In the genomic region with DNA sequence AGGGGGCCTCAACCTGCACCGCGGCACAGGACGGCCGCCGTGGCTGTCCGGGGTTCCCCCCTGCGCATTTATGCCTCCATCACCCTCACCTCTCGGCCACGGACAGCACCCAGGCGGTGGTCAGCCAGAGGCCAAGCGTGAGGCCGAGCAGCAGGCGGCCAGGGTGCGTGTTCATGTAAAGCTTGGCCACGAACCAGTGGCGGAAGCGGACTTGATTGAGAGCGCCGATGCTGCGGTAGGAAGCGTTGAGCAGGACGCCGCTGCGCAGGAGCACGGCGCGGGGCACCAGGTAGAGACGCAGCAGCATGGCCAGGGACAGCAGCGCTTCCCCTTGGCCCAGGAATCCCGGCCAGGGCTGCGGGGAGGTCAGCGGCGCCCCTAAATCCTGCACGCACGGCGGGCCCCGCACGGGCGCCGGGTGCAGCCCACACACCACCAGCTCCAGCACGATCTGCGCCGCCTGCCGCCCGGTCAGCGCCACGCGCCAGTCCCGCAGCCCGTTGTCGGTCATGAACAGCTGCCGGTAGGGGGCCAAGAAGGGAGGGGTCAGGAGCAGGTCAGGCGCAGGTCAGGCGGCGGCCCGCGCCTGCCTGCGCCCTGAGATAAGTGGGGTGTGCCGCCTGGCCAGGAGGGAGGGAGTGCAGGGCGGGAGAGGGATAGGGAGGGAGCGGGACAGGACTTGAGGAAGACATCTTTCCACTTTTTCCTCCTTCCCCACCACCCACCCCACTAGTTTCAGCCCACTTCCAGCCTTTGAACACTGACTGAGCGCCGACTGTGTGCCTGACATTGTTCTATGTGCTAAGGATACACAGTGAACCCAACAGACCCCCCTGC, we compare ENCODE assay signal across 9 cellular contexts. TPM values are rescaled to one million over a fixed set of nuclear protein-coding genes. Genes with fewer than 3 reads are reported as not detected.
DNase-seq lines count a peak whose midpoint lies in the region; ATAC-seq and TF ChIP-seq lines count a peak whose summit lies in the region.
"Had no signal": no experiment of that assay in that cellular context is flagged by ENCODE, and none has a peak within 500 bp of the region (broad histone marks: within the 10 kb centered on the region; RNA-seq: fewer than 3 reads in every experiment).

No MANE protein-coding gene starts in this region.

- peak; percentile 37; the same call in 1 of the 3 replicates for ATAC-seq in SK-N-SH treated with all-trans-retinoic acid at 6 μM for 48 hours
- peak; percentile 75 for ATAC-seq in foreskin keratinocyte
- no peak for ATAC-seq in activated T-cell treated with anti-CD3 and anti-CD28 coated beads, Interleukin-2, amount 50 U/mL, for 72 hours (replicated peaks in 1 of 2)

- peaks cover 53% of the 10 kb centered on the region for H3K4me1 Mint-ChIP-seq in activated T-cell treated with anti-CD3 and anti-CD28 coated beads, Interleukin-2, amount 50 U/mL, for 72 hours (ENCODE audit: low read depth)

- H3K27me3 Mint-ChIP-seq in activated T-cell treated with anti-CD3 and anti-CD28 coated beads, Interleukin-2, amount 50 U/mL, for 72 hours (ENCODE audit: low read depth), result no peaks in the 10 kb centered on the region

- no peak overlapping the region for H3K27ac ChIP-seq in foreskin keratinocyte
- no peak overlapping the region for H3K27ac ChIP-seq in neural cell (ENCODE audit: low read length)

- H3K4me3 ChIP-seq in AG09309 (ENCODE audit: control insufficient read depth, low read depth, low read length) (no peak overlapping the region), neural cell (ENCODE audit: low read length) (peak overlapping the region; percentile 66)

- H3K27ac Mint-ChIP-seq in activated T-cell treated with anti-CD3 and anti-CD28 coated beads, Interleukin-2, amount 50 U/mL, for 72 hours, result no peak overlapping the region

- TF ChIP-seq RAD21 in neural cell (conservative IDR thresholded peaks at IDR 0.05), result peak; percentile 38

- peak overlapping the region; percentile 28 for H3K9ac ChIP-seq in neural cell (ENCODE audit: low read length)

- no peaks in the 10 kb centered on the region for H3K36me3 ChIP-seq in neural cell (ENCODE audit: insufficient read depth, low read length)

- no peaks in the 10 kb centered on the region for H3K9me3 Mint-ChIP-seq in activated T-cell treated with anti-CD3 and anti-CD28 coated beads, Interleukin-2, amount 50 U/mL, for 72 hours

- no peak overlapping the region for H3K4me2 ChIP-seq in neural cell (ENCODE audit: low read length)

- TF ChIP-seq CTCF in AG09309 (IDR thresholded peaks at IDR 0.05; ENCODE audit: control insufficient read depth, insufficient read depth, low read depth, low read length, missing control alignments) (peak; percentile 47), foreskin keratinocyte (conservative IDR thresholded peaks at IDR 0.05) (peak; percentile 87), neural cell (IDR thresholded peaks at IDR 0.05; ENCODE audit: poor library complexity, severe bottlenecking) (peak; percentile 73)

- no peaks in the 10 kb centered on the region for H3K9me2 ChIP-seq in neural cell (ENCODE audit: insufficient read depth, low read length)

- no peaks in the 10 kb centered on the region for H4K20me1 ChIP-seq in neural cell (ENCODE audit: insufficient read depth)

- no peaks in the 10 kb centered on the region for H3K9me3 ChIP-seq in neural cell (ENCODE audit: low read length)

- DNase-seq in AG09309 (ENCODE audit: low read depth) (no peak), foreskin keratinocyte (peak in 1 of 2 donors; percentile 32), DMS79 treated with DMSO at 0.1 percent for 48 hours (lab: John Stamatoyannopoulos, UW) (no peak), HT-29 (ENCODE audit: low spot score) (no peak)
- no peak for DNase-seq in activated T-cell treated with anti-CD3 and anti-CD28 coated beads, Interleukin-2, amount 50 U/mL, for 72 hours
- DNase-seq in stimulated activated CD4-positive, alpha-beta T cell treated with anti-CD3 and anti-CD28 coated beads, Interleukin-2, amount 100 ng/mL, for 24 hours, result no peak
- DNase-seq: activated CD4-positive, CD25-positive, alpha-beta regulatory T cell had no signal

- no peak for TF ChIP-seq EP300 in neural cell (conservative IDR thresholded peaks at IDR 0.05; ENCODE audit: poor library complexity, severe bottlenecking)

- H3F3A ChIP-seq in neural cell (ENCODE audit: insufficient read depth, low read length, poor library complexity, severe bottlenecking), result no peaks in the 10 kb centered on the region

- H3K79me2 ChIP-seq in neural cell (replicated peaks; ENCODE audit: insufficient read depth, low read length), result no peaks in the 10 kb centered on the region

- H3K4me1 ChIP-seq in foreskin keratinocyte, result no peaks in the 10 kb centered on the region

- peaks cover 11 to 33% of the 10 kb centered on the region in 2 donors for H3K36me3 Mint-ChIP-seq in activated T-cell treated with anti-CD3 and anti-CD28 coated beads, Interleukin-2, amount 50 U/mL, for 72 hours (ENCODE audit: insufficient read depth in 2 of 2)

- H3K4me3 Mint-ChIP-seq in activated T-cell treated with anti-CD3 and anti-CD28 coated beads, Interleukin-2, amount 50 U/mL, for 72 hours, result no peak overlapping the region

- H3K27me3 ChIP-seq in foreskin keratinocyte (peaks cover 12% of the 10 kb centered on the region), neural cell (ENCODE audit: insufficient read depth, low read depth, low read length) (peaks cover 31% of the 10 kb centered on the region)

- H2AFZ ChIP-seq in neural cell (ENCODE audit: low read depth, low read length), result no peak overlapping the region

TF ChIP-seq in SK-N-SH treated with all-trans-retinoic acid at 6 μM for 48 hours, 23 proteins besides CTCF, POLR2A, EP300 and RAD21 (continues in another document):
- TF ChIP-seq RARB (CRISPR knock-in tag; IDR thresholded peaks at IDR 0.05) (no peak), ARNTL (CRISPR knock-in tag; IDR thresholded peaks at IDR 0.05; ENCODE audit: borderline replicate concordance, low read depth) (no peak)

TF ChIP-seq in neural cell, 6 proteins besides CTCF, POLR2A, EP300 and RAD21:
- TF ChIP-seq SMC3 (conservative IDR thresholded peaks at IDR 0.05; ENCODE audit: poor library complexity), result peak; percentile 62
- no peak for TF ChIP-seq TAF1 (IDR thresholded peaks at IDR 0.05; ENCODE audit: low read depth)
- no peak for TF ChIP-seq POLR2AphosphoS5 (IDR thresholded peaks at IDR 0.05)

RNA-seq across cellular contexts. Expression of gene KCNN4, which starts 6.5 kb away (rescaled TPM):
- 0.74 and 0.85 TPM in 2 replicates for total RNA-seq in foreskin keratinocyte
- polyA plus RNA-seq in foreskin keratinocyte, result 0.56 and 0.76 TPM in 2 replicates
- not detected in 2 replicates for polyA plus RNA-seq in neural cell
- polyA minus RNA-seq in neural cell, result not detected in 2 replicates
- 0.44 TPM in 1 of 2 replicates, not detected in the other for total RNA-seq in HT-29 (2014; rRNA removed; shearing (Covaris generic))
- 100 to 1,000 TPM in 1 of 2 donors, 10 to 100 TPM in 1; 91.6 to 118 TPM for total RNA-seq in activated T-cell treated with anti-CD3 and anti-CD28 coated beads, Interleukin-2, amount 50 U/mL, for 72 hours

RNA-seq across cellular contexts. Expression of gene SMG9, which starts 19.6 kb away (rescaled TPM):
- 27.7 and 29.5 TPM in 2 replicates for total RNA-seq in foreskin keratinocyte
- 38.3 and 39.8 TPM in 2 replicates for polyA plus RNA-seq in foreskin keratinocyte
- 33.0 and 57.5 TPM in 2 replicates for polyA plus RNA-seq in neural cell
- polyA minus RNA-seq in neural cell, result 19.0 and 19.4 TPM in 2 replicates
- 89.4 and 99.7 TPM in 2 replicates for total RNA-seq in HT-29 (2014; rRNA removed; shearing (Covaris generic))
- 10 to 100 TPM; 85.3 to 96.4 TPM for total RNA-seq in activated T-cell treated with anti-CD3 and anti-CD28 coated beads, Interleukin-2, amount 50 U/mL, for 72 hours

RNA-seq across cellular contexts. Expression of gene LYPD5, which starts 27.9 kb away (rescaled TPM):
- total RNA-seq in foreskin keratinocyte, result 2.3 and 4.0 TPM in 2 replicates
- polyA plus RNA-seq in foreskin keratinocyte (2.5 and 3.8 TPM in 2 replicates), neural cell (not detected in 2 replicates)
- polyA minus RNA-seq in neural cell, result not detected in 2 replicates
- total RNA-seq in HT-29 (2014; rRNA removed; shearing (Covaris generic)), result 0.05 and 0.23 TPM in 2 replicates
- 1 to 10 TPM in 1 of 2 donors, under 1 TPM in 1; 0.21 to 1.1 TPM for total RNA-seq in activated T-cell treated with anti-CD3 and anti-CD28 coated beads, Interleukin-2, amount 50 U/mL, for 72 hours

RNA-seq across cellular contexts. Expression of gene ZNF283, which starts 52.8 kb away (rescaled TPM):
- 6.1 and 7.1 TPM in 2 replicates for total RNA-seq in foreskin keratinocyte
- polyA plus RNA-seq in foreskin keratinocyte (1.4 TPM in 2 replicates), neural cell (14.9 and 19.4 TPM in 2 replicates)
- 36.5 and 45.0 TPM in 2 replicates for polyA minus RNA-seq in neural cell
- total RNA-seq in HT-29 (2014; rRNA removed; shearing (Covaris generic)), result 5.1 and 10.9 TPM in 2 replicates
- 1 to 10 TPM; 6.9 to 7.3 TPM for total RNA-seq in activated T-cell treated with anti-CD3 and anti-CD28 coated beads, Interleukin-2, amount 50 U/mL, for 72 hours

RNA-seq across cellular contexts. Expression of gene IRGC, which starts 58.4 kb away (rescaled TPM):
- total RNA-seq in foreskin keratinocyte, result not detected in 2 replicates
- polyA plus RNA-seq in foreskin keratinocyte (not detected in 2 replicates), neural cell (0.51 TPM in 1 of 2 replicates, not detected in the other)
- polyA minus RNA-seq in neural cell, result not detected in 2 replicates
- total RNA-seq in HT-29 (2014; rRNA removed; shearing (Covaris generic)), result 0.08 TPM in 1 of 2 replicates, not detected in the other
- not detected for total RNA-seq in activated T-cell treated with anti-CD3 and anti-CD28 coated beads, Interleukin-2, amount 50 U/mL, for 72 hours

Comparison
In these comparisons a context has a peak if more than half of its experiments do, and no peak if none do; other contexts are left out.
1. ATAC-seq: peak in SK-N-SH treated with all-trans-retinoic acid at 6 μM for 48 hours (single experiment) and foreskin keratinocyte (single experiment); none in activated T-cell treated with anti-CD3 and anti-CD28 coated beads, Interleukin-2, amount 50 U/mL, for 72 hours (0 of 2).
2. RNA of gene KCNN4, which starts 6.5 kb away (total RNA-seq): 91.6 to 118 TPM in activated T-cell treated with anti-CD3 and anti-CD28 coated beads, Interleukin-2, amount 50 U/mL, for 72 hours; 0.74 to 0.85 TPM in foreskin keratinocyte and 0.44 TPM in HT-29; every median in the first group is over 10 times any median in the second.
3. Peak in every context shown above with its lines, with median percentiles within 50 percentile points of each other: CTCF ChIP-seq.